ENCODE assay signal across 2 cellular contexts in genomic region chr7:156448918-156449317, GRCh38.
TF ChIP-seq lines count a peak whose summit lies in the region.

No MANE protein-coding gene starts in this region.

TF ChIP-seq in HEK293, 187 proteins besides CTCF, POLR2A, EP300 and RAD21:
- TF ChIP-seq, protein P1, sequence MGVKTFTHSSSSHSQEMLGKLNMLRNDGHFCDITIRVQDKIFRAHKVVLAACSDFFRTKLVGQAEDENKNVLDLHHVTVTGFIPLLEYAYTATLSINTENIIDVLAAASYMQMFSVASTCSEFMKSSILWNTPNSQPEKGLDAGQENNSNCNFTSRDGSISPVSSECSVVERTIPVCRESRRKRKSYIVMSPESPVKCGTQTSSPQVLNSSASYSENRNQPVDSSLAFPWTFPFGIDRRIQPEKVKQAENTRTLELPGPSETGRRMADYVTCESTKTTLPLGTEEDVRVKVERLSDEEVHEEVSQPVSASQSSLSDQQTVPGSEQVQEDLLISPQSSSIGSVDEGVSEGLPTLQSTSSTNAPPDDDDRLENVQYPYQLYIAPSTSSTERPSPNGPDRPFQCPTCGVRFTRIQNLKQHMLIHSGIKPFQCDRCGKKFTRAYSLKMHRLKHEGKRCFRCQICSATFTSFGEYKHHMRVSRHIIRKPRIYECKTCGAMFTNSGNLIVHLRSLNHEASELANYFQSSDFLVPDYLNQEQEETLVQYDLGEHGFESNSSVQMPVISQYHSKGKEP (tag by site-specific recombination; IDR thresholded peaks at IDR 0.05) = no peak
- TF ChIP-seq ZNF175 (tag by site-specific recombination; IDR thresholded peaks at IDR 0.05) (no peak), ZNF645 (tag by site-specific recombination; IDR thresholded peaks at IDR 0.05) (peak; percentile 36; the same call in 1 of the 2 replicates)
- TF ChIP-seq, protein P2, sequence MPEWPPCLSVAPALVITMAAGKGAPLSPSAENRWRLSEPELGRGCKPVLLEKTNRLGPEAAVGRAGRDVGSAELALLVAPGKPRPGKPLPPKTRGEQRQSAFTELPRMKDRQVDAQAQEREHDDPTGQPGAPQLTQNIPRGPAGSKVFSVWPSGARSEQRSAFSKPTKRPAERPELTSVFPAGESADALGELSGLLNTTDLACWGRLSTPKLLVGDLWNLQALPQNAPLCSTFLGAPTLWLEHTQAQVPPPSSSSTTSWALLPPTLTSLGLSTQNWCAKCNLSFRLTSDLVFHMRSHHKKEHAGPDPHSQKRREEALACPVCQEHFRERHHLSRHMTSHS (tag by site-specific recombination; IDR thresholded peaks at IDR 0.05) = peak; percentile 46; the same call in 1 of the 2 replicates

TF ChIP-seq in K562, 482 proteins besides CTCF, POLR2A, EP300 and RAD21 (continued from another document):
- TF ChIP-seq MITF (IDR thresholded peaks at IDR 0.05) = no peak
- TF ChIP-seq, protein P3, sequence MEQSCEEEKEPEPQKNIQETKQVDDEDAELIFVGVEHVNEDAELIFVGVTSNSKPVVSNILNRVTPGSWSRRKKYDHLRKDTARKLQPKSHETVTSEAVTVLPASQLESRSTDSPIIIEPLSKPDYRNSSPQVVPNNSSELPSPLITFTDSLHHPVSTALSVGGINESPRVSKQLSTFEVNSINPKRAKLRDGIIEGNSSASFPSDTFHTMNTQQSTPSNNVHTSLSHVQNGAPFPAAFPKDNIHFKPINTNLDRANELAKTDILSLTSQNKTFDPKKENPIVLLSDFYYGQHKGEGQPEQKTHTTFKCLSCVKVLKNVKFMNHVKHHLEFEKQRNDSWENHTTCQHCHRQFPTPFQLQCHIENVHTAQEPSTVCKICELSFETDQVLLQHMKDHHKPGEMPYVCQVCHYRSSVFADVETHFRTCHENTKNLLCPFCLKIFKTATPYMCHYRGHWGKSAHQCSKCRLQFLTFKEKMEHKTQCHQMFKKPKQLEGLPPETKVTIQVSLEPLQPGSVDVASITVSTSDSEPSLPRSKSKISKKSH (CRISPR knock-in tag; IDR thresholded peaks at IDR 0.05) = no peak
- TF ChIP-seq U2AF1 (optimal IDR thresholded peaks at IDR 0.05; ENCODE audit: low read depth, low read length) = no peak
- TF ChIP-seq, protein P4, sequence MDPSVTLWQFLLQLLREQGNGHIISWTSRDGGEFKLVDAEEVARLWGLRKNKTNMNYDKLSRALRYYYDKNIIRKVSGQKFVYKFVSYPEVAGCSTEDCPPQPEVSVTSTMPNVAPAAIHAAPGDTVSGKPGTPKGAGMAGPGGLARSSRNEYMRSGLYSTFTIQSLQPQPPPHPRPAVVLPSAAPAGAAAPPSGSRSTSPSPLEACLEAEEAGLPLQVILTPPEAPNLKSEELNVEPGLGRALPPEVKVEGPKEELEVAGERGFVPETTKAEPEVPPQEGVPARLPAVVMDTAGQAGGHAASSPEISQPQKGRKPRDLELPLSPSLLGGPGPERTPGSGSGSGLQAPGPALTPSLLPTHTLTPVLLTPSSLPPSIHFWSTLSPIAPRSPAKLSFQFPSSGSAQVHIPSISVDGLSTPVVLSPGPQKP (CRISPR knock-in tag; IDR thresholded peaks at IDR 0.05) = no peak
- TF ChIP-seq, protein P5, sequence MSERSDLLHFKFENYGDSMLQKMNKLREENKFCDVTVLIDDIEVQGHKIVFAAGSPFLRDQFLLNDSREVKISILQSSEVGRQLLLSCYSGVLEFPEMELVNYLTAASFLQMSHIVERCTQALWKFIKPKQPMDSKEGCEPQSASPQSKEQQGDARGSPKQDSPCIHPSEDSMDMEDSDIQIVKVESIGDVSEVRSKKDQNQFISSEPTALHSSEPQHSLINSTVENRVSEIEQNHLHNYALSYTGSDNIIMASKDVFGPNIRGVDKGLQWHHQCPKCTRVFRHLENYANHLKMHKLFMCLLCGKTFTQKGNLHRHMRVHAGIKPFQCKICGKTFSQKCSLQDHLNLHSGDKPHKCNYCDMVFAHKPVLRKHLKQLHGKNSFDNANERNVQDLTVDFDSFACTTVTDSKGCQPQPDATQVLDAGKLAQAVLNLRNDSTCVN (CRISPR knock-in tag; IDR thresholded peaks at IDR 0.05) = peak; percentile 59; the same call in 1 of the 2 replicates
- TF ChIP-seq PHF21A (IDR thresholded peaks at IDR 0.05; ENCODE audit: borderline replicate concordance, low read depth) = no peak
- TF ChIP-seq, protein P6, sequence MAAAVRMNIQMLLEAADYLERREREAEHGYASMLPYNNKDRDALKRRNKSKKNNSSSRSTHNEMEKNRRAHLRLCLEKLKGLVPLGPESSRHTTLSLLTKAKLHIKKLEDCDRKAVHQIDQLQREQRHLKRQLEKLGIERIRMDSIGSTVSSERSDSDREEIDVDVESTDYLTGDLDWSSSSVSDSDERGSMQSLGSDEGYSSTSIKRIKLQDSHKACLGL (CRISPR knock-in tag; IDR thresholded peaks at IDR 0.05; ENCODE audit: borderline replicate concordance, poor library complexity, severe bottlenecking) = no peak
- 0 out of 2 replicates have a peak, but pooled peaks have one; percentile 7 for TF ChIP-seq YBX1 (IDR thresholded peaks at IDR 0.05)
- no peak for TF ChIP-seq ZNF445 (CRISPR knock-in tag; IDR thresholded peaks at IDR 0.05; ENCODE audit: low read depth)
- TF ChIP-seq, protein P7, sequence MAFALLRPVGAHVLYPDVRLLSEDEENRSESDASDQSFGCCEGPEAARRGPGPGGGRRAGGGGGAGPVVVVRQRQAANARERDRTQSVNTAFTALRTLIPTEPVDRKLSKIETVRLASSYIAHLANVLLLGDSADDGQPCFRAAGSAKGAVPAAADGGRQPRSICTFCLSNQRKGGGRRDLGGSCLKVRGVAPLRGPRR (CRISPR knock-in tag; IDR thresholded peaks at IDR 0.05) = no peak
- TF ChIP-seq, protein P8, sequence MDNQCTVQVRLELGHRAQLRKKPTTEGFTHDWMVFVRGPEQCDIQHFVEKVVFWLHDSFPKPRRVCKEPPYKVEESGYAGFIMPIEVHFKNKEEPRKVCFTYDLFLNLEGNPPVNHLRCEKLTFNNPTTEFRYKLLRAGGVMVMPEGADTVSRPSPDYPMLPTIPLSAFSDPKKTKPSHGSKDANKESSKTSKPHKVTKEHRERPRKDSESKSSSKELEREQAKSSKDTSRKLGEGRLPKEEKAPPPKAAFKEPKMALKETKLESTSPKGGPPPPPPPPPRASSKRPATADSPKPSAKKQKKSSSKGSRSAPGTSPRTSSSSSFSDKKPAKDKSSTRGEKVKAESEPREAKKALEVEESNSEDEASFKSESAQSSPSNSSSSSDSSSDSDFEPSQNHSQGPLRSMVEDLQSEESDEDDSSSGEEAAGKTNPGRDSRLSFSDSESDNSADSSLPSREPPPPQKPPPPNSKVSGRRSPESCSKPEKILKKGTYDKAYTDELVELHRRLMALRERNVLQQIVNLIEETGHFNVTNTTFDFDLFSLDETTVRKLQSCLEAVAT (IDR thresholded peaks at IDR 0.05) = 0 out of 4 replicates have a peak, but pooled peaks have one; percentile 17 to 43
- TF ChIP-seq, protein P9, sequence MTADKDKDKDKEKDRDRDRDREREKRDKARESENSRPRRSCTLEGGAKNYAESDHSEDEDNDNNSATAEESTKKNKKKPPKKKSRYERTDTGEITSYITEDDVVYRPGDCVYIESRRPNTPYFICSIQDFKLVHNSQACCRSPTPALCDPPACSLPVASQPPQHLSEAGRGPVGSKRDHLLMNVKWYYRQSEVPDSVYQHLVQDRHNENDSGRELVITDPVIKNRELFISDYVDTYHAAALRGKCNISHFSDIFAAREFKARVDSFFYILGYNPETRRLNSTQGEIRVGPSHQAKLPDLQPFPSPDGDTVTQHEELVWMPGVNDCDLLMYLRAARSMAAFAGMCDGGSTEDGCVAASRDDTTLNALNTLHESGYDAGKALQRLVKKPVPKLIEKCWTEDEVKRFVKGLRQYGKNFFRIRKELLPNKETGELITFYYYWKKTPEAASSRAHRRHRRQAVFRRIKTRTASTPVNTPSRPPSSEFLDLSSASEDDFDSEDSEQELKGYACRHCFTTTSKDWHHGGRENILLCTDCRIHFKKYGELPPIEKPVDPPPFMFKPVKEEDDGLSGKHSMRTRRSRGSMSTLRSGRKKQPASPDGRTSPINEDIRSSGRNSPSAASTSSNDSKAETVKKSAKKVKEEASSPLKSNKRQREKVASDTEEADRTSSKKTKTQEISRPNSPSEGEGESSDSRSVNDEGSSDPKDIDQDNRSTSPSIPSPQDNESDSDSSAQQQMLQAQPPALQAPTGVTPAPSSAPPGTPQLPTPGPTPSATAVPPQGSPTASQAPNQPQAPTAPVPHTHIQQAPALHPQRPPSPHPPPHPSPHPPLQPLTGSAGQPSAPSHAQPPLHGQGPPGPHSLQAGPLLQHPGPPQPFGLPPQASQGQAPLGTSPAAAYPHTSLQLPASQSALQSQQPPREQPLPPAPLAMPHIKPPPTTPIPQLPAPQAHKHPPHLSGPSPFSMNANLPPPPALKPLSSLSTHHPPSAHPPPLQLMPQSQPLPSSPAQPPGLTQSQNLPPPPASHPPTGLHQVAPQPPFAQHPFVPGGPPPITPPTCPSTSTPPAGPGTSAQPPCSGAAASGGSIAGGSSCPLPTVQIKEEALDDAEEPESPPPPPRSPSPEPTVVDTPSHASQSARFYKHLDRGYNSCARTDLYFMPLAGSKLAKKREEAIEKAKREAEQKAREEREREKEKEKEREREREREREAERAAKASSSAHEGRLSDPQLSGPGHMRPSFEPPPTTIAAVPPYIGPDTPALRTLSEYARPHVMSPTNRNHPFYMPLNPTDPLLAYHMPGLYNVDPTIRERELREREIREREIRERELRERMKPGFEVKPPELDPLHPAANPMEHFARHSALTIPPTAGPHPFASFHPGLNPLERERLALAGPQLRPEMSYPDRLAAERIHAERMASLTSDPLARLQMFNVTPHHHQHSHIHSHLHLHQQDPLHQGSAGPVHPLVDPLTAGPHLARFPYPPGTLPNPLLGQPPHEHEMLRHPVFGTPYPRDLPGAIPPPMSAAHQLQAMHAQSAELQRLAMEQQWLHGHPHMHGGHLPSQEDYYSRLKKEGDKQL (CRISPR knock-in tag; IDR thresholded peaks at IDR 0.05; ENCODE audit: borderline replicate concordance) = no peak
- 0 out of 2 replicates have a peak, but pooled peaks have one; percentile 16 for TF ChIP-seq EHMT2 (IDR thresholded peaks at IDR 0.05)
